ENCODE assay signal across 27 cellular contexts in genomic region chr7:38482521-38482920, GRCh38.
"Had no signal": no experiment of that assay in that cellular context is flagged by ENCODE, and none has a peak within 500 bp of the region (broad histone marks: within the 10 kb centered on the region; RNA-seq: fewer than 3 reads in every experiment).

No MANE protein-coding gene starts in this region.

- H3K36me3 ChIP-seq: ovary, right lobe of liver, sigmoid colon, suprapubic skin, transverse colon, upper lobe of right lung, uterus had no signal

- FAIRE-seq: small intestine had no signal

- H3K4me2 ChIP-seq: neural progenitor cell had no signal

- DNase-seq: natural killer cell; occipital lobe; ovary; posterior cingulate gyrus; psoas muscle; right cardiac atrium; right lobe of liver; sigmoid colon; small intestine; stimulated activated CD4-positive, alpha-beta T cell treated with anti-CD3 and anti-CD28 coated beads, Interleukin-12 subunit alpha, Interleukin-12 subunit beta, amount 100 ng/mL, for 4 hours; stimulated activated CD4-positive, alpha-beta T cell treated with anti-CD3 and anti-CD28 coated beads, Interleukin-1b, Interleukin-23, amount 100 ng/mL, for 48 hours; stimulated activated CD4-positive, alpha-beta T cell treated with anti-CD3 and anti-CD28 coated beads, Interleukin-4, amount 100 ng/mL, for 1 hour; stimulated activated CD4-positive, alpha-beta T cell treated with anti-CD3 and anti-CD28 coated beads, Interleukin-4, amount 100 ng/mL, for 4 hours; stimulated activated CD8-positive, alpha-beta memory T cell treated with anti-CD3 and anti-CD28 coated beads, Interleukin-4, amount 100 ng/mL, for 48 hours; stimulated activated naive CD4-positive, alpha-beta T cell; stimulated activated naive CD8-positive, alpha-beta T cell treated with anti-CD3 and anti-CD28 coated beads, Interleukin-15, amount 100 ng/mL, for 72 hours; stimulated activated naive CD8-positive, alpha-beta T cell treated with anti-CD3 and anti-CD28 coated beads, Interleukin-15, Interleukin-2, amounts not matched to agents 100 U/mL and 50 U/mL, for 24 hours; substantia nigra; testis; tibial artery; transverse colon; upper lobe of right lung; uterus had no signal

- ATAC-seq: natural killer cell; psoas muscle; right cardiac atrium; right lobe of liver; stimulated activated memory B cell treated with anti-CD40 and anti-IgM and Interleukin-4, amounts not matched to agents 10 μg/mL and 1 μg/mL and 100 μg/mL, for 72 hours; stimulated activated naive CD8-positive, alpha-beta T cell treated with anti-CD3 and anti-CD28 coated beads, Interleukin-15, amount 100 ng/mL, for 72 hours; stimulated activated naive CD8-positive, alpha-beta T cell treated with anti-CD3 and anti-CD28 coated beads, Interleukin-15, Interleukin-2, amounts not matched to agents 100 U/mL and 50 U/mL, for 24 hours; upper lobe of right lung had no signal

- H3K27ac ChIP-seq: neural progenitor cell, ovary, parathyroid adenoma, psoas muscle, right lobe of liver, sigmoid colon, suprapubic skin, testis, tibial artery, transverse colon, upper lobe of right lung, uterus had no signal

- H2AFZ ChIP-seq: neural progenitor cell, parathyroid adenoma had no signal

- H3K9ac ChIP-seq: neural progenitor cell, parathyroid adenoma had no signal

- H3K4me3 ChIP-seq: neural progenitor cell, ovary, psoas muscle, right lobe of liver, sigmoid colon, suprapubic skin, testis, tibial artery, transverse colon, upper lobe of right lung, uterus had no signal

- H3K79me2 ChIP-seq: parathyroid adenoma had no signal

- H3K4me1 ChIP-seq: neural progenitor cell, parathyroid adenoma, psoas muscle, right lobe of liver, suprapubic skin, testis, tibial artery, transverse colon, upper lobe of right lung, uterus had no signal

- H3K9me3 ChIP-seq: ovary, right lobe of liver, suprapubic skin, testis, transverse colon, upper lobe of right lung, uterus had no signal

- H3K27me3 ChIP-seq: neural progenitor cell, ovary, right lobe of liver, sigmoid colon, suprapubic skin, testis, tibial artery, transverse colon, upper lobe of right lung, uterus had no signal
